ENCODE assay signal across 11 cellular contexts in genomic region chr3:127754411-127755304, GRCh38.
DNase-seq lines count a peak whose midpoint lies in the region; ATAC-seq, FAIRE-seq and TF ChIP-seq lines count a peak whose summit lies in the region.
"Had no signal": no experiment of that assay in that cellular context is flagged by ENCODE, and none has a peak within 500 bp of the region (broad histone marks: within the 10 kb centered on the region; RNA-seq: fewer than 3 reads in every experiment).

No MANE protein-coding gene starts in this region.

- H3K36me3 Mint-ChIP-seq in CD4-positive, alpha-beta T cell (ENCODE audit: low read depth), result no peaks in the 10 kb centered on the region

- peaks cover 11% of the 10 kb centered on the region for H3K4me1 Mint-ChIP-seq in CD4-positive, alpha-beta T cell (ENCODE audit: low read depth)

- intact Hi-C loops in CD4-positive, alpha-beta T cell (cut with DNase I, micrococcal nuclease), result no loop called here

- CTCF ChIA-PET in CD4-positive, alpha-beta T cell (lab: Charles Lee), result no interaction called here

- no peaks in the 10 kb centered on the region for H3K36me3 ChIP-seq in neutrophil

- no peak for FAIRE-seq in D721Med (lab: Jason Lieb, UNC)

- H3K9me3 ChIP-seq in CD4-positive, alpha-beta T cell (ENCODE audit: control insufficient read depth, low read length), result no peaks in the 10 kb centered on the region
- no peaks in the 10 kb centered on the region for H3K9me3 ChIP-seq in neutrophil

- H3K4me1 ChIP-seq in neutrophil (ENCODE audit: control insufficient read depth in 1 of 2, insufficient read depth in 1 of 2, low read depth in 1 of 2, low read length in 1 of 2), result peaks cover 5 to 28% of the 10 kb centered on the region in 2 experiments

- H3K27me3 Mint-ChIP-seq in CD4-positive, alpha-beta T cell, result peaks cover 6% of the 10 kb centered on the region

- H3K27ac ChIP-seq in CD4-positive, alpha-beta T cell (ENCODE audit: low read depth, low read length), result no peak overlapping the region
- H3K27ac ChIP-seq in neutrophil, result peak overlapping the region; percentile 27
- H3K27ac ChIP-seq: VCaP had no signal

- DNase-seq in CD4-positive, alpha-beta T cell, result no peak
- peak; percentile 12 to 24 for DNase-seq in activated CD8-positive, alpha-beta memory T cell treated with anti-CD3 and anti-CD28 coated beads for 4 hours (ENCODE audit: low read depth in 2 of 2)
- no peak for DNase-seq in NCI-H524 treated with DMSO at 0.1 percent for 48 hours (lab: John Stamatoyannopoulos, UW)
- no peak for DNase-seq in HPDE6-E6E7 (ENCODE audit: extremely low spot score)
- DNase-seq in D721Med (ENCODE audit: insufficient read length, low spot score), result no peak
- no peak for DNase-seq in DMS 273 treated with DMSO at 0.1 percent for 48 hours (lab: John Stamatoyannopoulos, UW)
- DNase-seq: left ventricle myocardium superior, NCI-H2171 had no signal

- peak overlapping the region in 1 of 2 experiments; percentile 21 for H3K4me3 ChIP-seq in neutrophil (ENCODE audit: low read depth in 1 of 2, low read length in 1 of 2)

- H3K4me3 Mint-ChIP-seq in CD4-positive, alpha-beta T cell, result peak overlapping the region; percentile 39

- no peak for TF ChIP-seq CTCF in CD4-positive, alpha-beta T cell (IDR thresholded peaks at IDR 0.05)
- no peak for TF ChIP-seq CTCF in neutrophil (IDR thresholded peaks at IDR 0.05)
- no peak for TF ChIP-seq CTCF in D721Med (IDR thresholded peaks at IDR 0.05; ENCODE audit: insufficient read depth, missing control alignments)

- peaks cover 3% of the 10 kb centered on the region for H3K27me3 ChIP-seq in CD4-positive, alpha-beta T cell (ENCODE audit: control insufficient read depth, insufficient read depth, low read length)
- H3K27me3 ChIP-seq in neutrophil, result no peaks in the 10 kb centered on the region

- H3K9me3 Mint-ChIP-seq in CD4-positive, alpha-beta T cell, result no peaks in the 10 kb centered on the region

- no peak overlapping the region for H3K27ac Mint-ChIP-seq in CD4-positive, alpha-beta T cell

- POLR2A ChIA-PET in CD4-positive, alpha-beta T cell (lab: Charles Lee), result no interaction called here

- no peak for ATAC-seq in CD4-positive, alpha-beta T cell (ENCODE audit: poor library complexity)
- peak; percentile 30 for ATAC-seq in GM19035 (IDR thresholded peaks at IDR 0.05; ENCODE audit: unreplicated experiment)

Comparison
In these comparisons a context has a peak if more than half of its experiments do, and no peak if none do; other contexts are left out.
1. DNase-seq: peak in activated CD8-positive, alpha-beta memory T cell treated with anti-CD3 and anti-CD28 coated beads for 4 hours (2 of 2); none in CD4-positive, alpha-beta T cell (0 of 10), NCI-H524 treated with DMSO at 0.1 percent for 48 hours (single experiment), HPDE6-E6E7 (single experiment), D721Med (single experiment) and DMS 273 treated with DMSO at 0.1 percent for 48 hours (single experiment).